In genomic region chr5:173963107-173963506, GRCh38 we compare ENCODE assay signal across 10 cellular contexts. TPM values are rescaled to one million over a fixed set of nuclear protein-coding genes. Genes with fewer than 3 reads are reported as not detected.
DNase-seq lines count a peak whose midpoint lies in the region; ATAC-seq and FAIRE-seq lines count a peak whose summit lies in the region.
"Had no signal": no experiment of that assay in that cellular context is flagged by ENCODE, and none has a peak within 500 bp of the region (broad histone marks: within the 10 kb centered on the region; RNA-seq: fewer than 3 reads in every experiment).

No MANE protein-coding gene starts in this region.

- H3K27ac Mint-ChIP-seq in activated CD4-positive, alpha-beta T cell treated with anti-CD3 and anti-CD28 coated beads, Interleukin-2, amount 10 ng/mL, durations not matched to agents 7 days and 5 days = no peak overlapping the region
- H3K27ac Mint-ChIP-seq: activated T-helper 17 cell treated with anti-CD3 and anti-CD28 coated beads, Interleukin-2, amount 50 U/mL, for 72 hours had no signal

- FAIRE-seq in GM19239 (lab: Jason Lieb, UNC) = no peak
- FAIRE-seq: urothelium cell line had no signal

- ATAC-seq in HG02981 (IDR thresholded peaks at IDR 0.05; ENCODE audit: unreplicated experiment) = no peak
- ATAC-seq in HG02588 (IDR thresholded peaks at IDR 0.05; ENCODE audit: unreplicated experiment) = no peak
- ATAC-seq: activated T-helper 17 cell treated with anti-CD3 and anti-CD28 coated beads, Interleukin-2, amount 50 U/mL, for 72 hours had no signal

- DNase-seq in Ammon's horn (ENCODE audit: low spot score) (peak; percentile 55), NCI-H69 (lab: John Stamatoyannopoulos, UW) (peak; percentile 65), epithelial cell of prostate (ENCODE audit: low read depth, low spot score) (no peak), GM19239 (ENCODE audit: insufficient read length, low spot score) (no peak)
- no peak for DNase-seq in activated CD4-positive, alpha-beta T cell treated with anti-CD3 and anti-CD28 coated beads, Interleukin-2, amount 10 ng/mL, durations not matched to agents 7 days and 5 days

- no peaks in the 10 kb centered on the region for H3K4me1 ChIP-seq in mucosa of rectum (ENCODE audit: control insufficient read depth in 2 of 2, insufficient read depth in 2 of 2, low read length in 2 of 2)

- H3K36me3 Mint-ChIP-seq in activated CD4-positive, alpha-beta T cell treated with anti-CD3 and anti-CD28 coated beads, Interleukin-2, amount 10 ng/mL, durations not matched to agents 7 days and 5 days (ENCODE audit: low read depth) = peaks cover under 1% of the 10 kb centered on the region

- H3K36me3 ChIP-seq in mucosa of rectum (ENCODE audit: control insufficient read depth in 2 of 2, insufficient read depth in 2 of 2, low read length in 2 of 2) = no peaks in the 10 kb centered on the region

- no peaks in the 10 kb centered on the region for H3K9me3 ChIP-seq in mucosa of rectum (ENCODE audit: control insufficient read depth in 2 of 2, low read length in 2 of 2)

- H3K9me3 Mint-ChIP-seq in activated CD4-positive, alpha-beta T cell treated with anti-CD3 and anti-CD28 coated beads, Interleukin-2, amount 10 ng/mL, durations not matched to agents 7 days and 5 days = no peaks in the 10 kb centered on the region
- H3K9me3 Mint-ChIP-seq: activated T-helper 17 cell treated with anti-CD3 and anti-CD28 coated beads, Interleukin-2, amount 50 U/mL, for 72 hours had no signal

- peaks cover 23% of the 10 kb centered on the region for H3K4me1 Mint-ChIP-seq in activated CD4-positive, alpha-beta T cell treated with anti-CD3 and anti-CD28 coated beads, Interleukin-2, amount 10 ng/mL, durations not matched to agents 7 days and 5 days
- H3K4me1 Mint-ChIP-seq: activated T-helper 17 cell treated with anti-CD3 and anti-CD28 coated beads, Interleukin-2, amount 50 U/mL, for 72 hours had no signal

- H3K9ac ChIP-seq in mucosa of rectum (ENCODE audit: low read depth in 1 of 2, low read length in 2 of 2) = peak overlapping the region in 1 of 2 donors; percentile 41

- H3K4me3 Mint-ChIP-seq in activated CD4-positive, alpha-beta T cell treated with anti-CD3 and anti-CD28 coated beads, Interleukin-2, amount 10 ng/mL, durations not matched to agents 7 days and 5 days = no peak overlapping the region
- H3K4me3 Mint-ChIP-seq: activated T-helper 17 cell treated with anti-CD3 and anti-CD28 coated beads, Interleukin-2, amount 50 U/mL, for 72 hours had no signal

- H3K4me3 ChIP-seq in mucosa of rectum (ENCODE audit: low read length in 2 of 2) = peak overlapping the region; percentile 54 to 66

- no peaks in the 10 kb centered on the region for H3K27me3 ChIP-seq in mucosa of rectum (ENCODE audit: control insufficient read depth in 2 of 2, insufficient read depth in 2 of 2, low read length in 2 of 2)

- CTCF ChIA-PET in activated CD4-positive, alpha-beta T cell treated with anti-CD3 and anti-CD28 coated beads, Interleukin-2, amount 10 ng/mL, durations not matched to agents 7 days and 5 days (lab: Charles Lee) = interaction anchor here (0.6 to 2.0 kb wide), 4 partner anchors 10 to 348 kb away, joined by 3 to 7 read pairs (median 4); no protein-coding TSS in a partner anchor

- no peaks in the 10 kb centered on the region for H3K27me3 Mint-ChIP-seq in activated CD4-positive, alpha-beta T cell treated with anti-CD3 and anti-CD28 coated beads, Interleukin-2, amount 10 ng/mL, durations not matched to agents 7 days and 5 days
- H3K27me3 Mint-ChIP-seq: activated T-helper 17 cell treated with anti-CD3 and anti-CD28 coated beads, Interleukin-2, amount 50 U/mL, for 72 hours had no signal

- POLR2A ChIA-PET in activated CD4-positive, alpha-beta T cell treated with anti-CD3 and anti-CD28 coated beads, Interleukin-2, amount 10 ng/mL, durations not matched to agents 7 days and 5 days (lab: Charles Lee) = interaction anchor here (0.6 kb wide), 1 partner anchor 30 kb away, joined by 4 read pairs; no protein-coding TSS in a partner anchor

- peak overlapping the region; percentile 93 for H3K27ac ChIP-seq in epithelial cell of prostate
- no peak overlapping the region for H3K27ac ChIP-seq in mucosa of rectum (ENCODE audit: low read depth in 2 of 2, low read length in 2 of 2)

RNA-seq across cellular contexts. Expression of gene C5orf47, which starts 25.9 kb away (rescaled TPM):
- total RNA-seq in activated CD4-positive, alpha-beta T cell treated with anti-CD3 and anti-CD28 coated beads, Interleukin-2, amount 10 ng/mL, durations not matched to agents 7 days and 5 days = not detected
- total RNA-seq: activated T-helper 17 cell treated with anti-CD3 and anti-CD28 coated beads, Interleukin-2, amount 50 U/mL, for 72 hours had no signal

Comparison
In these comparisons a context has a peak if more than half of its experiments do, and no peak if none do; other contexts are left out.
1. DNase-seq: peak in Ammon's horn (single experiment) and NCI-H69 (single experiment); none in epithelial cell of prostate (single experiment), activated CD4-positive, alpha-beta T cell treated with anti-CD3 and anti-CD28 coated beads, Interleukin-2, amount 10 ng/mL, durations not matched to agents 7 days and 5 days (single experiment) and GM19239 (single experiment).